10 cellular contexts compared by ENCODE assay signal in genomic region chr3:100891033-100891432, GRCh38.
DNase-seq lines count a peak whose midpoint lies in the region; ATAC-seq and TF ChIP-seq lines count a peak whose summit lies in the region.
"Had no signal": no experiment of that assay in that cellular context is flagged by ENCODE, and none has a peak within 500 bp of the region (broad histone marks: within the 10 kb centered on the region; RNA-seq: fewer than 3 reads in every experiment).

No MANE protein-coding gene starts in this region.

- no peaks in the 10 kb centered on the region for H3K79me1 ChIP-seq in mesendoderm (ENCODE audit: low read length)

- H3K27me3 ChIP-seq in MM.1S (replicated peaks; ENCODE audit: insufficient read depth, low read length) = no peaks in the 10 kb centered on the region
- peaks cover 2% of the 10 kb centered on the region for H3K27me3 ChIP-seq in mammary epithelial cell (ENCODE audit: insufficient read depth, low read length)
- H3K27me3 ChIP-seq in mesendoderm (ENCODE audit: insufficient read depth, low read length, poor library complexity) = no peaks in the 10 kb centered on the region

- no peak overlapping the region for H3K18ac ChIP-seq in mesendoderm (ENCODE audit: low read length)

- no peak overlapping the region for H3K4me2 ChIP-seq in MM.1S (ENCODE audit: low read depth, low read length)
- H3K4me2 ChIP-seq in mammary epithelial cell (ENCODE audit: insufficient read depth, low read depth, low read length) = no peak overlapping the region
- no peak overlapping the region for H3K4me2 ChIP-seq in mesendoderm (ENCODE audit: low read length)

- H2BK120ac ChIP-seq in mesendoderm (ENCODE audit: low read depth, low read length) = no peak overlapping the region

- BruUV-seq in mammary epithelial cell (replicated peaks; lab: Mats Ljungman, UMichigan) = no TSS peak

- 0 out of 2 replicates have a peak, but pooled peaks have one; percentile 13 for TF ChIP-seq CTCF in MM.1S (IDR thresholded peaks at IDR 0.05; ENCODE audit: low read length)
- TF ChIP-seq CTCF in mammary epithelial cell (conservative IDR thresholded peaks at IDR 0.05 in 1 of 2, IDR thresholded peaks at IDR 0.05 in 1 of 2; ENCODE audit: extremely low read depth in 1 of 2, insufficient read depth in 1 of 2, low read depth in 1 of 2, low read length in 2 of 2) = peak; percentile 30 to 49

- in situ Hi-C loops in mammary epithelial cell (cut with MboI; ENCODE audit: low sequenced_read_pairs in 2 of 2) = loop anchor here (5.0 kb wide), 2 partner anchors 311 to 316 kb away; no protein-coding TSS in a partner anchor

- DNase-seq in GM03348 (ENCODE audit: low spot score) (peak; percentile 14), MM.1S (no peak), mammary epithelial cell (peak; percentile 39), mesendoderm (peak; percentile 13), GM19238 (ENCODE audit: insufficient read length, low spot score) (no peak), NCI-H2227 (lab: John Stamatoyannopoulos, UW; ENCODE audit: unreplicated experiment) (no peak)
- DNase-seq: anterior cingulate cortex; naive thymus-derived CD4-positive, alpha-beta T cell had no signal

- no peak overlapping the region for H2AFZ ChIP-seq in MM.1S (ENCODE audit: low read length)
- H2AFZ ChIP-seq in mammary epithelial cell (ENCODE audit: low read depth, low read length) = no peak overlapping the region

- ATAC-seq in GM21423 (IDR thresholded peaks at IDR 0.05; ENCODE audit: unreplicated experiment) = no peak
- ATAC-seq in HG03571 (IDR thresholded peaks at IDR 0.05; ENCODE audit: unreplicated experiment) = no peak
- ATAC-seq: naive thymus-derived CD4-positive, alpha-beta T cell had no signal

- CTCF ChIA-PET in mammary epithelial cell (lab: Charles Lee; ENCODE audit: low non-redundant PET) = no interaction called here

- H4K5ac ChIP-seq in mesendoderm (ENCODE audit: low read length) = no peak overlapping the region

- H3K9me2 ChIP-seq in MM.1S (replicated peaks; ENCODE audit: insufficient read depth, low read length) = no peaks in the 10 kb centered on the region

- 71% methylated on average over 2 of the region's 2 CpGs for WGBS in mammary epithelial cell (ENCODE audit: low coverage, missing lambda C conversion rate)
- no CpG with 5 or more reads among the region's 2 CpGs for WGBS in mesendoderm (ENCODE audit: extremely low coverage, insufficient coverage, low lambda C conversion rate)

- no peaks in the 10 kb centered on the region for H3K9me3 ChIP-seq in MM.1S (replicated peaks; ENCODE audit: insufficient read depth, low read length)
- H3K9me3 ChIP-seq in mammary epithelial cell (replicated peaks; ENCODE audit: insufficient read depth, low read length) = no peaks in the 10 kb centered on the region

- H3K4me3 ChIP-seq in MM.1S (ENCODE audit: low read length) (no peak overlapping the region), mammary epithelial cell (replicated peaks in 1 of 3; ENCODE audit: insufficient read depth in 1 of 3, low read depth in 2 of 3, low read length in 3 of 3) (no peak overlapping the region), mesendoderm (ENCODE audit: low read length) (no peak overlapping the region)

- H2BK5ac ChIP-seq in mesendoderm (ENCODE audit: low read length) = no peak overlapping the region

- H4K20me1 ChIP-seq in MM.1S (ENCODE audit: insufficient read depth, low read length) = no peaks in the 10 kb centered on the region
- H4K20me1 ChIP-seq in mammary epithelial cell (ENCODE audit: insufficient read depth, low read length) = no peaks in the 10 kb centered on the region

- no peak overlapping the region for H4K8ac ChIP-seq in mesendoderm (ENCODE audit: low read depth, low read length)

- H2AK5ac ChIP-seq in mesendoderm (ENCODE audit: low read length) = no peak overlapping the region

- H3K56ac ChIP-seq in mesendoderm (ENCODE audit: low read length) = no peak overlapping the region

- no peak overlapping the region for H2BK15ac ChIP-seq in mesendoderm (replicated peaks; ENCODE audit: low read depth)

- H3K27ac ChIP-seq in MM.1S (ENCODE audit: low read length) (no peak overlapping the region), mammary epithelial cell (ENCODE audit: insufficient read depth, low read depth, low read length) (no peak overlapping the region), mesendoderm (ENCODE audit: low read depth, low read length) (no peak overlapping the region)

- H3K4me1 ChIP-seq in MM.1S (ENCODE audit: low read length) (no peaks in the 10 kb centered on the region), mammary epithelial cell (ENCODE audit: insufficient read depth, low read length) (no peaks in the 10 kb centered on the region), mesendoderm (ENCODE audit: control insufficient read depth, low read depth, low read length) (no peaks in the 10 kb centered on the region)

- intact Hi-C loops in mammary epithelial cell (cut with micrococcal nuclease) = loop anchor here (1.0 to 10.0 kb wide), 6 partner anchors 71 to 744 kb away; partner anchors contain the start of genes SENP7 and TRMT10C

- H3K9ac ChIP-seq in MM.1S (ENCODE audit: low read length) (no peak overlapping the region), mammary epithelial cell (ENCODE audit: insufficient read depth, low read length) (no peak overlapping the region), mesendoderm (ENCODE audit: low read length) (no peak overlapping the region)

- dilution Hi-C loops in mammary epithelial cell (cut with HindIII; ENCODE audit: low sequenced_read_pairs) = no loop called here

- H3K23ac ChIP-seq in mesendoderm (ENCODE audit: low read length) = no peak overlapping the region

- no peaks in the 10 kb centered on the region for H3F3A ChIP-seq in MM.1S (ENCODE audit: insufficient read depth, low read length)

- H3K4ac ChIP-seq in mesendoderm (ENCODE audit: low read depth, low read length) = no peak overlapping the region

- H3K79me2 ChIP-seq in MM.1S (ENCODE audit: low read length) (no peaks in the 10 kb centered on the region), mammary epithelial cell (ENCODE audit: insufficient read depth, low read length) (no peaks in the 10 kb centered on the region), mesendoderm (ENCODE audit: control insufficient read depth, insufficient read depth, low read length) (no peaks in the 10 kb centered on the region)

- no peaks in the 10 kb centered on the region for H3K36me3 ChIP-seq in MM.1S (replicated peaks; ENCODE audit: insufficient read depth, low read length)
- no peaks in the 10 kb centered on the region for H3K36me3 ChIP-seq in mammary epithelial cell (ENCODE audit: insufficient read depth, low read length)
- no peaks in the 10 kb centered on the region for H3K36me3 ChIP-seq in mesendoderm (ENCODE audit: control insufficient read depth, insufficient read depth, low read length)

Comparison
In these comparisons a context has a peak if more than half of its experiments do, and no peak if none do; other contexts are left out.
1. DNase-seq: peak in GM03348 (single experiment), mammary epithelial cell (single experiment) and mesendoderm (single experiment); none in MM.1S (single experiment), GM19238 (single experiment) and NCI-H2227 (single experiment).